ENCODE assay signal across 5 cellular contexts in the genomic region with DNA sequence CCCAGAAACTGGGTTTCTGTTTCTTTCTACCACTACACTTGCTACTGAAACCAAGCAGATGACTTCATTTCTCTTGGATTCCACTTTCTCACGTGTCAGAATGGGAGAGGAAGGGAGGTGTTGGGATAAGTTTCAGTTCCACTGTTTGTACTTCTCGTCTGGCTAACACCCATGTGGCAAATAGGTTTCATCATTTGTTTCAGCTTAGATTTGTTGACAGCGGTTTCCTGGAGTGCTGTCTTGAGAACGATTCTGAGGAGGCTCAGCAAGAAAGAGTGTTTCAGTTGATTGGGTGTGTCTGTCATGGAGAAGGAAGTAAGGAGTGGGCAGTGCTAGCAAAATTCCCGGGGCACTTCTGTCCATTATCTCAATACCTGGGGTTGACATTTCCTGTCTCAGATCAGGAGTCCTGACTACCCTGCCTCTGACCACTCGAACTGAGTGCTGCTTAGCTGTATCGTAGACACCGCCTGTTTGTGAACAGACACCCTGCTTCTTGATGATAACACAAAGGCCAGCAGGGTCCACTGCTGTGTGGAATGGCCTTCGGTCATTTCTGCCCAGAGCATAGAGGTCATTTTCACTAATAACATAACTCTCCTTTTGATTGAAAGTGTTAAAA. TPM values are rescaled to one million over a fixed set of nuclear protein-coding genes. Genes with fewer than 3 reads are reported as not detected.
"Had no signal": no experiment of that assay in that cellular context is flagged by ENCODE, and none has a peak within 500 bp of the region (broad histone marks: within the 10 kb centered on the region; RNA-seq: fewer than 3 reads in every experiment).

No MANE protein-coding gene starts in this region.

RNA-seq across cellular contexts. Expression of gene NCF1, which starts 29.8 kb away (rescaled TPM):
- total RNA-seq: HepG2, LHCN-M2, NCI-H460, RPMI7951, SK-MEL-5 had no signal
